8 cellular contexts compared by ENCODE assay signal in genomic region chr15:71342658-71343057, GRCh38.
"Had no signal": no experiment of that assay in that cellular context is flagged by ENCODE, and none has a peak within 500 bp of the region (broad histone marks: within the 10 kb centered on the region; RNA-seq: fewer than 3 reads in every experiment).

No MANE protein-coding gene starts in this region.

- ATAC-seq: GM23338, K562 had no signal

- FAIRE-seq: HTR-8/SVneo, K562 had no signal

- H3K9me3 Mint-ChIP-seq: GM23338, HFFc6 had no signal

- H3K4me3 ChIP-seq: GM23338, K562 had no signal

- H3K4me3 Mint-ChIP-seq: GM23338, HFFc6 had no signal

- H2AFZ ChIP-seq: GM23338 had no signal

- H3K4me2 ChIP-seq: GM23338 had no signal

- H3K27ac Mint-ChIP-seq: GM23338, HFFc6 had no signal

- DNase-seq: H7, HCEC 1CT, HFFc6, IMR-90, KG1 had no signal
